21 cellular contexts compared by ENCODE assay signal in genomic region chr11:117259417-117259816, GRCh38. TPM values are rescaled to one million over a fixed set of nuclear protein-coding genes. Genes with fewer than 3 reads are reported as not detected.
A peak's percentile ranks its signal among the peaks of the same experiment; 100 is the strongest.
DNase-seq lines count a peak whose midpoint lies in the region; ATAC-seq and TF ChIP-seq lines count a peak whose summit lies in the region.
"Had no signal": no experiment of that assay in that cellular context is flagged by ENCODE, and none has a peak within 500 bp of the region (broad histone marks: within the 10 kb centered on the region; RNA-seq: fewer than 3 reads in every experiment).

No MANE protein-coding gene starts in this region.

- H3K27ac Mint-ChIP-seq in mesothelial cell of epicardium (peak overlapping the region; percentile 27), endothelial cell (ENCODE audit: unreplicated experiment) (no peak overlapping the region)
- H3K27ac Mint-ChIP-seq: activated CD8-positive, alpha-beta T cell treated with anti-CD3 and anti-CD28 coated beads, Interleukin-2, amount 10 ng/mL, durations not matched to agents 7 days and 5 days; activated naive CD4-positive, alpha-beta T cell treated with anti-CD3 and anti-CD28 coated beads, Interleukin-2, amount 50 U/mL, for 24 hours; natural killer cell treated with Interleukin-12 subunit alpha and Interleukin-12 subunit beta and Interleukin-15 and Interleukin-18, amount 100 ng/mL, for 72 hours; progenitor cell of endocrine pancreas had no signal

- H3K36me3 Mint-ChIP-seq in mesothelial cell of epicardium (peaks cover 36% of the 10 kb centered on the region), endothelial cell (ENCODE audit: low read depth, unreplicated experiment) (peaks cover 14% of the 10 kb centered on the region)
- H3K36me3 Mint-ChIP-seq: natural killer cell treated with Interleukin-12 subunit alpha and Interleukin-12 subunit beta and Interleukin-15 and Interleukin-18, amount 100 ng/mL, for 72 hours had no signal

- TF ChIP-seq CTCF in epithelial cell of esophagus (IDR thresholded peaks at IDR 0.05; ENCODE audit: insufficient read depth, low read depth, low read length, missing control alignments) (no peak), mesothelial cell of epicardium (IDR thresholded peaks at IDR 0.05; ENCODE audit: unreplicated experiment) (no peak), endothelial cell (IDR thresholded peaks at IDR 0.05; ENCODE audit: unreplicated experiment) (no peak)

- peaks cover 2% of the 10 kb centered on the region for H3K4me1 Mint-ChIP-seq in mesothelial cell of epicardium
- H3K4me1 Mint-ChIP-seq in endothelial cell (ENCODE audit: unreplicated experiment) = no peaks in the 10 kb centered on the region
- H3K4me1 Mint-ChIP-seq: activated naive CD4-positive, alpha-beta T cell treated with anti-CD3 and anti-CD28 coated beads, Interleukin-2, amount 50 U/mL, for 24 hours had no signal

- intact Hi-C loops in posterior vena cava (cut with DNase I) = no loop called here

- H3K4me3 Mint-ChIP-seq in mesothelial cell of epicardium = no peak overlapping the region
- no peak overlapping the region for H3K4me3 Mint-ChIP-seq in endothelial cell (ENCODE audit: unreplicated experiment)
- H3K4me3 Mint-ChIP-seq: activated CD8-positive, alpha-beta T cell treated with anti-CD3 and anti-CD28 coated beads, Interleukin-2, amount 10 ng/mL, durations not matched to agents 7 days and 5 days; activated naive CD4-positive, alpha-beta T cell treated with anti-CD3 and anti-CD28 coated beads, Interleukin-2, amount 50 U/mL, for 24 hours; activated T-cell treated with anti-CD3 and anti-CD28 coated beads, Interleukin-2, amount 50 U/mL, for 4 hours; natural killer cell treated with Interleukin-12 subunit alpha and Interleukin-12 subunit beta and Interleukin-15 and Interleukin-18, amount 100 ng/mL, for 72 hours had no signal

- H3K9me3 Mint-ChIP-seq in mesothelial cell of epicardium = no peaks in the 10 kb centered on the region
- H3K9me3 Mint-ChIP-seq in endothelial cell (ENCODE audit: unreplicated experiment) = no peaks in the 10 kb centered on the region
- H3K9me3 Mint-ChIP-seq: activated naive CD4-positive, alpha-beta T cell treated with anti-CD3 and anti-CD28 coated beads, Interleukin-2, amount 50 U/mL, for 24 hours; activated T-cell treated with anti-CD3 and anti-CD28 coated beads, Interleukin-2, amount 50 U/mL, for 4 hours; natural killer cell treated with Interleukin-12 subunit alpha and Interleukin-12 subunit beta and Interleukin-15 and Interleukin-18, amount 100 ng/mL, for 72 hours had no signal

- H3K4me3 ChIP-seq in epithelial cell of esophagus (ENCODE audit: low read length) = no peak overlapping the region
- H3K4me3 ChIP-seq: BLaER1, body of pancreas, lower lobe of right lung, suprapubic skin had no signal

- H3K27me3 Mint-ChIP-seq in mesothelial cell of epicardium (ENCODE audit: low read depth) (no peaks in the 10 kb centered on the region), endothelial cell (ENCODE audit: unreplicated experiment) (no peaks in the 10 kb centered on the region)
- H3K27me3 Mint-ChIP-seq: activated naive CD4-positive, alpha-beta T cell treated with anti-CD3 and anti-CD28 coated beads, Interleukin-2, amount 50 U/mL, for 24 hours; natural killer cell treated with Interleukin-12 subunit alpha and Interleukin-12 subunit beta and Interleukin-15 and Interleukin-18, amount 100 ng/mL, for 72 hours; progenitor cell of endocrine pancreas had no signal

- DNase-seq in EH (ENCODE audit: low read depth) (peak; percentile 86), NCI-H226 (peak; percentile 61), epithelial cell of esophagus (ENCODE audit: low read depth) (peak; percentile 9), mesothelial cell of epicardium (ENCODE audit: low spot score in 2 of 2, unreplicated experiment in 2 of 2) (no peak), posterior vena cava (ENCODE audit: low spot score) (no peak), endothelial cell (ENCODE audit: low spot score) (no peak)
- no peak for DNase-seq in effector CD4-positive, alpha-beta T cell
- DNase-seq: activated CD4-positive, CD25-positive, alpha-beta regulatory T cell; activated CD8-positive, alpha-beta T cell treated with anti-CD3 and anti-CD28 coated beads, Interleukin-2, amount 10 ng/mL, durations not matched to agents 7 days and 5 days; activated T-cell treated with anti-CD3 and anti-CD28 coated beads, Interleukin-2, amount 50 U/mL, for 4 hours; body of pancreas; dermis blood vessel endothelial cell; lower lobe of right lung; NCI-H2029; NCI-H524 treated with DMSO at 0.1 percent for 48 hours had no signal

- ATAC-seq in GM21825 (IDR thresholded peaks at IDR 0.05; ENCODE audit: unreplicated experiment) = no peak
- ATAC-seq: activated CD8-positive, alpha-beta T cell treated with anti-CD3 and anti-CD28 coated beads, Interleukin-2, amount 10 ng/mL, durations not matched to agents 7 days and 5 days; activated T-cell treated with anti-CD3 and anti-CD28 coated beads, Interleukin-2, amount 50 U/mL, for 4 hours; body of pancreas; lower lobe of right lung; natural killer cell treated with Interleukin-12 subunit alpha and Interleukin-12 subunit beta and Interleukin-15 and Interleukin-18, amount 100 ng/mL, for 72 hours had no signal

RNA-seq across cellular contexts. Expression of gene RNF214, which starts 26.9 kb away (rescaled TPM):
- total RNA-seq in mesothelial cell of epicardium (39.5 to 44.8 TPM (median 39.9 TPM) in 3 replicates), posterior vena cava (10 to 100 TPM; 24.8 to 25.7 TPM), endothelial cell (ENCODE audit: unreplicated experiment) (37.1 TPM)

RNA-seq across cellular contexts. Expression of gene PCSK7, which starts 27.5 kb away (rescaled TPM):
- 57.0 to 66.0 TPM (median 64.4 TPM) in 3 replicates for total RNA-seq in mesothelial cell of epicardium
- total RNA-seq in posterior vena cava = 10 to 100 TPM; 41.9 to 48.6 TPM
- total RNA-seq in endothelial cell (ENCODE audit: unreplicated experiment) = 93.6 TPM

RNA-seq across cellular contexts. Expression of gene BACE1-AS, which starts 31.7 kb away (rescaled TPM):
- total RNA-seq in mesothelial cell of epicardium (15.8 to 20.0 TPM (median 16.6 TPM) in 3 replicates), posterior vena cava (10 to 100 TPM in 1 of 2 donors, 1 to 10 TPM in 1; 9.7 to 10.1 TPM), endothelial cell (ENCODE audit: unreplicated experiment) (10.2 TPM)

RNA-seq across cellular contexts. Expression of gene BACE1, which starts 56.6 kb away (rescaled TPM):
- total RNA-seq in mesothelial cell of epicardium = 38.1 to 40.9 TPM (median 40.3 TPM) in 3 replicates
- 10 to 100 TPM; 25.2 to 36.1 TPM for total RNA-seq in posterior vena cava
- 28.4 TPM for total RNA-seq in endothelial cell (ENCODE audit: unreplicated experiment)

Comparison
In these comparisons a context has a peak if more than half of its experiments do, and no peak if none do; other contexts are left out.
1. DNase-seq: peak in EH (single experiment), NCI-H226 (single experiment) and epithelial cell of esophagus (single experiment); none in mesothelial cell of epicardium (0 of 2), posterior vena cava (single experiment), effector CD4-positive, alpha-beta T cell (single experiment) and endothelial cell (single experiment).